ENCODE assay signal across 1 cellular context in the genomic region with DNA sequence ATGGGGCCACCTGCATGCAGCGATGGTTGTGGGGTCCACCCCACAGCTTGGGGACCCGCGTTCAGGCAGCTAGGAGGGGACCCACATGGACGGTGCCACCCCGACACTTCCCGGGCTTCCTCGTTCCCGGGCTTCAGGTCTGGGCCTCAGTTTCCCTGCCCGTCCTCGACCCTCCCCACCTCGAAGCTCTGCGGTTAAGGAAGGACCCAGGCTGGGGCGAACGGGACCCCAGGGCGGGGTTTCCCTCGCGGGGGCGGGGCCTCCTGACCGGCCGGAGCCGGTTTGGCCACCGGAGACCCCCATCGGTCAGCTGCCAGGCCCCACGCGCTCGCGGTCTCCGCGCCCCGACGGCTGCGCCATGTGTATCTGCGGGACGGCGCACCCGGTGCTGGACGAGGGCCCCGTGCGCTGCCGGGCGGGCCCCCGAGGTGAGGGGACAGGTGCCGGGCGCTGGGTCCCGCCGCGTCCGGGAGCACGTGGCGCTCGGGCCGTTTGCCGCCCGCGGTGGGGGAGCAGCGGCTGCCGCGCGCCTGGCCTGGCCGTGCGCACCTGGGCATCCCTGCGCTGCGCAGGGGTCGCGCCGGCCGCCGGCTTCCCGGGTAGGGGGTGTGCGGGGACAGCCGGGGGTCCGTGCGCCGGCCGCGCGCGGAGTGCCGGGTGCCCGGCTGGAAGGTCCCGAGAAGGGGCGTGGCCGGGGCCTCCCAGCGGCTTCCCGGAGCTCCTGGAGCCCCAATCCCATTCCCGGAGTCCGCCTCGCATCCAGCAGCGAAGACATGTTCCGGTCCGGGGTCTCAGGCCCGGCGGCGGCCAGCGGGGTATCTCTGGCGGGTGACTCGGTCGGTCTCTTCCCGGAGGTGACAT.
TF ChIP-seq lines count a peak whose summit lies in the region.

No MANE protein-coding gene starts in this region.

TF ChIP-seq in WTC11, 78 proteins besides CTCF, POLR2A, EP300 and RAD21 (continued from another document):
- peak; percentile 64; the same call in 1 of the 2 replicates for TF ChIP-seq E2F5 (CRISPR knock-in tag; IDR thresholded peaks at IDR 0.05)
